Comparison of ENCODE assay signal across 18 cellular contexts in genomic region chr2:101986804-101987740, GRCh38. TPM values are rescaled to one million over a fixed set of nuclear protein-coding genes. Genes with fewer than 3 reads are reported as not detected.
DNase-seq lines count a peak whose midpoint lies in the region; ATAC-seq, FAIRE-seq and TF ChIP-seq lines count a peak whose summit lies in the region.
"Had no signal": no experiment of that assay in that cellular context is flagged by ENCODE, and none has a peak within 500 bp of the region (broad histone marks: within the 10 kb centered on the region; RNA-seq: fewer than 3 reads in every experiment).

No MANE protein-coding gene starts in this region.

- H3K27ac ChIP-seq in HepG2 (ENCODE audit: extremely low read length, insufficient read depth, low read length): no peak overlapping the region
- H3K27ac ChIP-seq in transverse colon: peak overlapping the region; percentile 67 to 82 (median 76)
- no peak overlapping the region for H3K27ac ChIP-seq in dorsolateral prefrontal cortex
- H3K27ac ChIP-seq: gastroesophageal sphincter had no signal

- H3K36me3 ChIP-seq in HepG2 (replicated peaks in 1 of 2; ENCODE audit: control insufficient read depth in 1 of 2, insufficient read depth in 2 of 2, low read length in 2 of 2) (no peaks in the 10 kb centered on the region), transverse colon (no peaks in the 10 kb centered on the region)
- H3K36me3 ChIP-seq: gastroesophageal sphincter had no signal

- H3K4me1 ChIP-seq in HepG2 (ENCODE audit: insufficient read depth, low read length): peaks cover 53% of the 10 kb centered on the region
- peaks cover 3 to 60% (median 44%) of the 10 kb centered on the region in 4 donors for H3K4me1 ChIP-seq in transverse colon

- peak overlapping the region; percentile 13 for H3K4me3 Mint-ChIP-seq in activated naive CD4-positive, alpha-beta T cell treated with anti-CD3 and anti-CD28 coated beads, Interleukin-2, amount 10 ng/mL, durations not matched to agents 7 days and 5 days
- no peak overlapping the region for H3K4me3 Mint-ChIP-seq in activated naive CD8-positive, alpha-beta T cell treated with anti-CD3 and anti-CD28 coated beads, Interleukin-2, amount 50 U/mL, for 24 hours
- no peak overlapping the region for H3K4me3 Mint-ChIP-seq in stimulated activated memory B cell treated with anti-CD40 and anti-IgM and Interleukin-4, amounts not matched to agents 10 μg/mL and 1 μg/mL and 100 μg/mL, for 72 hours
- H3K4me3 Mint-ChIP-seq: T-helper 1 cell treated with Interleukin-12 subunit alpha and Interleukin-12 subunit beta and Interleukin-4 antibody, amounts not matched to agents 30 μg/mL and 1 μg/mL, for 36 hours had no signal

- no peak overlapping the region for H3K9ac ChIP-seq in HepG2 (ENCODE audit: insufficient read depth, low read depth, low read length)

- H3K27me3 ChIP-seq in HepG2 (ENCODE audit: control insufficient read depth in 1 of 2, insufficient read depth in 2 of 2, low read length in 2 of 2): peaks cover 0 to 28% of the 10 kb centered on the region in 2 experiments; a peak in 3 of 5 replicates
- H3K27me3 ChIP-seq in transverse colon: no peaks in the 10 kb centered on the region
- H3K27me3 ChIP-seq in dorsolateral prefrontal cortex: peaks cover 0 to 4% (median 0%) of the 10 kb centered on the region in 45 donors
- H3K27me3 ChIP-seq: gastroesophageal sphincter had no signal

- H3K9me3 ChIP-seq in HepG2 (ENCODE audit: low read length) (no peaks in the 10 kb centered on the region), transverse colon (no peaks in the 10 kb centered on the region)
- H3K9me3 ChIP-seq: gastroesophageal sphincter had no signal

- H3K9me3 Mint-ChIP-seq in activated naive CD4-positive, alpha-beta T cell treated with anti-CD3 and anti-CD28 coated beads, Interleukin-2, amount 10 ng/mL, durations not matched to agents 7 days and 5 days: no peaks in the 10 kb centered on the region
- no peaks in the 10 kb centered on the region for H3K9me3 Mint-ChIP-seq in activated naive CD8-positive, alpha-beta T cell treated with anti-CD3 and anti-CD28 coated beads, Interleukin-2, amount 50 U/mL, for 24 hours
- no peaks in the 10 kb centered on the region for H3K9me3 Mint-ChIP-seq in stimulated activated memory B cell treated with anti-CD40 and anti-IgM and Interleukin-4, amounts not matched to agents 10 μg/mL and 1 μg/mL and 100 μg/mL, for 72 hours
- H3K9me3 Mint-ChIP-seq: T-helper 1 cell treated with Interleukin-12 subunit alpha and Interleukin-12 subunit beta and Interleukin-4 antibody, amounts not matched to agents 30 μg/mL and 1 μg/mL, for 36 hours had no signal

- peak in 1 of 2 experiments; percentile 75; a peak in 1 of 4 replicates for TF ChIP-seq EP300 in HepG2 (IDR thresholded peaks at IDR 0.05; ENCODE audit: low read depth in 2 of 2, low read length in 2 of 2)
- no peak for TF ChIP-seq EP300 in HepG2 (CRISPR knock-in tag; IDR thresholded peaks at IDR 0.05; ENCODE audit: borderline replicate concordance)
- no peak for TF ChIP-seq EP300 in transverse colon (IDR thresholded peaks at IDR 0.05; ENCODE audit: low read depth)

- TF ChIP-seq POLR2A in HepG2 (IDR thresholded peaks at IDR 0.05; ENCODE audit: insufficient read depth in 1 of 2, low read depth in 2 of 2, low read length in 2 of 2): no peak
- no peak for TF ChIP-seq POLR2A in transverse colon (IDR thresholded peaks at IDR 0.05)

- in situ Hi-C loops in HepG2 (cut with HindIII; ENCODE audit: extremely low pct_ligation_motif_present, low pct_unique_long_range_greater_than_20kb) (no loop called here), transverse colon (cut with MboI; ENCODE audit: low pct_ligation_motif_present in 1 of 4, low pct_unique_long_range_greater_than_20kb in 1 of 4, low sequenced_read_pairs in 3 of 4) (no loop called here)

- peaks cover 30% of the 10 kb centered on the region for H3K27me3 Mint-ChIP-seq in activated naive CD4-positive, alpha-beta T cell treated with anti-CD3 and anti-CD28 coated beads, Interleukin-2, amount 10 ng/mL, durations not matched to agents 7 days and 5 days
- H3K27me3 Mint-ChIP-seq in activated naive CD8-positive, alpha-beta T cell treated with anti-CD3 and anti-CD28 coated beads, Interleukin-2, amount 50 U/mL, for 24 hours: peaks cover 8% of the 10 kb centered on the region
- H3K27me3 Mint-ChIP-seq in stimulated activated memory B cell treated with anti-CD40 and anti-IgM and Interleukin-4, amounts not matched to agents 10 μg/mL and 1 μg/mL and 100 μg/mL, for 72 hours: peaks cover 7% of the 10 kb centered on the region

- peak overlapping the region; percentile 85 for H3K27ac Mint-ChIP-seq in activated naive CD4-positive, alpha-beta T cell treated with anti-CD3 and anti-CD28 coated beads, Interleukin-2, amount 10 ng/mL, durations not matched to agents 7 days and 5 days
- no peak overlapping the region for H3K27ac Mint-ChIP-seq in activated naive CD8-positive, alpha-beta T cell treated with anti-CD3 and anti-CD28 coated beads, Interleukin-2, amount 50 U/mL, for 24 hours
- no peak overlapping the region for H3K27ac Mint-ChIP-seq in stimulated activated memory B cell treated with anti-CD40 and anti-IgM and Interleukin-4, amounts not matched to agents 10 μg/mL and 1 μg/mL and 100 μg/mL, for 72 hours
- H3K27ac Mint-ChIP-seq: T-helper 1 cell treated with Interleukin-12 subunit alpha and Interleukin-12 subunit beta and Interleukin-4 antibody, amounts not matched to agents 30 μg/mL and 1 μg/mL, for 36 hours had no signal

- ATAC-seq in activated naive CD8-positive, alpha-beta T cell treated with anti-CD3 and anti-CD28 coated beads, Interleukin-2, amount 50 U/mL, for 24 hours: peak; percentile 27
- peak; percentile 49 for ATAC-seq in HepG2
- ATAC-seq in stimulated activated memory B cell treated with anti-CD40 and anti-IgM and Interleukin-4, amounts not matched to agents 10 μg/mL and 1 μg/mL and 100 μg/mL, for 72 hours: no peak
- ATAC-seq: gastroesophageal sphincter had no signal

- no peaks in the 10 kb centered on the region for H3K36me3 Mint-ChIP-seq in activated naive CD4-positive, alpha-beta T cell treated with anti-CD3 and anti-CD28 coated beads, Interleukin-2, amount 10 ng/mL, durations not matched to agents 7 days and 5 days
- H3K36me3 Mint-ChIP-seq in activated naive CD8-positive, alpha-beta T cell treated with anti-CD3 and anti-CD28 coated beads, Interleukin-2, amount 50 U/mL, for 24 hours (ENCODE audit: low read depth): no peaks in the 10 kb centered on the region
- no peaks in the 10 kb centered on the region for H3K36me3 Mint-ChIP-seq in stimulated activated memory B cell treated with anti-CD40 and anti-IgM and Interleukin-4, amounts not matched to agents 10 μg/mL and 1 μg/mL and 100 μg/mL, for 72 hours

- no peak for TF ChIP-seq RAD21 in HepG2 (CRISPR knock-in tag; IDR thresholded peaks at IDR 0.05)

- no peaks in the 10 kb centered on the region for H4K20me1 ChIP-seq in HepG2 (ENCODE audit: insufficient read depth, low read length)

- H3K4me2 ChIP-seq in HepG2 (ENCODE audit: low read depth, low read length): peak overlapping the region; percentile 76

- POLR2A ChIA-PET in HepG2 (lab: Yijun Ruan, JAX): interaction anchor here (3.0 to 5.0 kb wide), 2 partner anchors 12 to 25 kb away, joined by 27 to 58 read pairs; no protein-coding TSS in a partner anchor

- BruUV-seq in HepG2 (replicated peaks; lab: Mats Ljungman, UMichigan): TSS peak; percentile 86

- H2AFZ ChIP-seq in HepG2 (ENCODE audit: low read length): no peak overlapping the region

- peaks cover 39% of the 10 kb centered on the region for H3K4me1 Mint-ChIP-seq in activated naive CD4-positive, alpha-beta T cell treated with anti-CD3 and anti-CD28 coated beads, Interleukin-2, amount 10 ng/mL, durations not matched to agents 7 days and 5 days
- H3K4me1 Mint-ChIP-seq in activated naive CD8-positive, alpha-beta T cell treated with anti-CD3 and anti-CD28 coated beads, Interleukin-2, amount 50 U/mL, for 24 hours: peaks cover 28% of the 10 kb centered on the region
- H3K4me1 Mint-ChIP-seq in stimulated activated memory B cell treated with anti-CD40 and anti-IgM and Interleukin-4, amounts not matched to agents 10 μg/mL and 1 μg/mL and 100 μg/mL, for 72 hours: peaks cover 27% of the 10 kb centered on the region

- peak; percentile 44 for DNase-seq in activated naive CD4-positive, alpha-beta T cell treated with anti-CD3 and anti-CD28 coated beads, Interleukin-2, amount 10 ng/mL, durations not matched to agents 7 days and 5 days
- no peak for DNase-seq in activated naive CD4-positive, alpha-beta T cell (lab: John Stamatoyannopoulos, UW)
- no peak for DNase-seq in activated naive CD8-positive, alpha-beta T cell treated with anti-CD3 and anti-CD28 coated beads, Interleukin-2, amount 50 U/mL, for 24 hours
- DNase-seq in HepG2 (ENCODE audit: low spot score): peak; percentile 89
- peak; percentile 81 for DNase-seq in transverse colon
- no peak for DNase-seq in dorsolateral prefrontal cortex
- DNase-seq in SHP77 treated with DMSO at 0.1 percent for 48 hours (lab: John Stamatoyannopoulos, UW): no peak
- DNase-seq: activated CD4-positive, CD25-positive, alpha-beta regulatory T cell; HCEC 1CT; MM.1S; NCI-H2081; NCI-H82; occipital lobe; stimulated activated CD4-positive, alpha-beta T cell treated with anti-CD3 and anti-CD28 coated beads, Interleukin-4, amount 100 ng/mL, for 4 hours had no signal

- intact Hi-C loops in HepG2 (cut with micrococcal nuclease; ENCODE audit: unreplicated experiment) (loop anchor here (2.0 to 10.0 kb wide), 3 partner anchors 52 to 102 kb away; no protein-coding TSS in a partner anchor), transverse colon (cut with DNase I; ENCODE audit: low total_unique reads) (loop anchor here (10.0 kb wide), 1 partner anchor 102 kb away; no protein-coding TSS in a partner anchor), dorsolateral prefrontal cortex (cut with DNase I) (loop anchor here in 1 of 2 donors (10.0 kb wide), 1 partner anchor 572 kb away; no protein-coding TSS in a partner anchor)

- CTCF ChIA-PET in activated naive CD4-positive, alpha-beta T cell treated with anti-CD3 and anti-CD28 coated beads, Interleukin-2, amount 10 ng/mL, durations not matched to agents 7 days and 5 days (lab: Charles Lee): interaction anchor here (1.2 kb wide), 1 partner anchor 33 kb away, joined by 3 read pairs; no protein-coding TSS in a partner anchor
- CTCF ChIA-PET in HepG2 (lab: Yijun Ruan, JAX; ENCODE audit: low intra/inter-chr PET ratio, low total read pairs): no interaction called here

- H3K4me3 ChIP-seq in HepG2 (replicated peaks in 1 of 3; ENCODE audit: insufficient read depth in 1 of 3, low read depth in 2 of 3, low read length in 3 of 3) (peak overlapping the region in 2 of 3 experiments; percentile 25 to 39; a peak in 4 of 6 replicates), transverse colon (peak overlapping the region in 1 of 4 donors; percentile 16), dorsolateral prefrontal cortex (no peak overlapping the region)
- H3K4me3 ChIP-seq: gastroesophageal sphincter had no signal

- TF ChIP-seq CTCF in HepG2 (CRISPR knock-in tag; IDR thresholded peaks at IDR 0.05) (no peak), transverse colon (IDR thresholded peaks at IDR 0.05) (no peak), dorsolateral prefrontal cortex (IDR thresholded peaks at IDR 0.05 in 54 of 56, conservative IDR thresholded peaks at IDR 0.05 in 2 of 56; ENCODE audit: low read depth in 1 of 56, partially characterized antibody in 56 of 56) (no peak)

- H3K79me2 ChIP-seq in HepG2 (ENCODE audit: insufficient read depth, low read length): no peaks in the 10 kb centered on the region

- WGBS in HepG2 (ENCODE audit: low lambda C conversion rate): 8% methylated on average over 9 of the region's 9 CpGs
- WGBS in transverse colon (ENCODE audit: low coverage in 1 of 2), 2 donors: 50 to 61% methylated on average over 9 of the region's 9 CpGs

- FAIRE-seq in HepG2 (lab: Jason Lieb, UNC): peak; percentile 63
- FAIRE-seq: urothelium cell line had no signal

RNA-seq across cellular contexts. Expression of gene IL1R2, which starts 4.7 kb away (rescaled TPM):
- 1.9 and 3.6 TPM in 2 replicates for total RNA-seq in HepG2 (2016; rRNA removed; fragmentation: Illumina TruSeq; extraction: Trizol)
- total RNA-seq in HepG2 (2016; cell fraction: cytosol; rRNA removed; fragmentation: Illumina TruSeq; extraction: Trizol; ENCODE audit: low read depth): 0.88 and 1.0 TPM in 2 replicates
- total RNA-seq in HepG2 (2016; cell fraction: insoluble cytoplasmic fraction; rRNA removed; fragmentation: Illumina TruSeq; extraction: Trizol): 2.6 and 4.1 TPM in 2 replicates
- 0.93 and 1.1 TPM in 2 replicates for total RNA-seq in HepG2 (2016; cell fraction: membrane; rRNA removed; fragmentation: Illumina TruSeq; extraction: Trizol)
- 2.8 and 3.1 TPM in 2 replicates for total RNA-seq in HepG2 (2016; cell fraction: nucleus; rRNA removed; fragmentation: Illumina TruSeq; extraction: Trizol)
- polyA plus RNA-seq in HepG2 (2011; rRNA removed): 4.7 and 7.3 TPM in 2 replicates
- polyA plus RNA-seq in HepG2 (2011; cell fraction: cytosol; rRNA removed): 6.0 and 6.1 TPM in 2 replicates
- 2.0 and 2.8 TPM in 2 replicates for polyA plus RNA-seq in HepG2 (2011; cell fraction: nucleus; rRNA removed)
- 3.1 and 4.5 TPM in 2 replicates for polyA plus RNA-seq in HepG2 (2012)
- polyA plus RNA-seq in HepG2 (2016; cell fraction: cytosol; fragmentation: Illumina TruSeq; extraction: Trizol; ENCODE audit: low read depth): 1.2 and 1.3 TPM in 2 replicates
- polyA plus RNA-seq in HepG2 (2016; cell fraction: insoluble cytoplasmic fraction; fragmentation: Illumina TruSeq; extraction: Trizol; ENCODE audit: low read depth): 1.8 and 3.2 TPM in 2 replicates
- 0.65 and 1.0 TPM in 2 replicates for polyA plus RNA-seq in HepG2 (2016; cell fraction: membrane; fragmentation: Illumina TruSeq; extraction: Trizol; ENCODE audit: low read depth)
- polyA plus RNA-seq in HepG2 (2016; cell fraction: nucleus; fragmentation: Illumina TruSeq; extraction: Trizol; ENCODE audit: insufficient read depth, low read depth): 3.7 and 3.8 TPM in 2 replicates
- 4.2 TPM in 1 of 2 replicates, not detected in the other for polyA minus RNA-seq in HepG2 (2011; rRNA and poly(A)+ RNA removed; ENCODE audit: low replicate concordance)
- polyA minus RNA-seq in HepG2 (2011; cell fraction: cytosol; rRNA and poly(A)+ RNA removed): 3.3 and 3.6 TPM in 2 replicates
- polyA minus RNA-seq in HepG2 (2011; cell fraction: nucleus; rRNA and poly(A)+ RNA removed): 2.3 and 2.5 TPM in 2 replicates
- total RNA-seq in transverse colon: 10 to 100 TPM in 3 of 4 donors, 1 to 10 TPM in 1; 7.1 to 52.4 (median 29.9) TPM
- total RNA-seq in dorsolateral prefrontal cortex: 10 to 100 TPM in 6 of 120 experiments, 1 to 10 TPM in 68, under 1 TPM in 15, not detected in 31; 0.43 to 29.0 (median 2.2) TPM
- total RNA-seq: occipital lobe had no signal

Comparison
In these comparisons a context has a peak if more than half of its experiments do, and no peak if none do; other contexts are left out.
1. DNase-seq: peak in activated naive CD4-positive, alpha-beta T cell treated with anti-CD3 and anti-CD28 coated beads, Interleukin-2, amount 10 ng/mL, durations not matched to agents 7 days and 5 days (single experiment), HepG2 (single experiment) and transverse colon (single experiment); none in activated naive CD4-positive, alpha-beta T cell (0 of 4), activated naive CD8-positive, alpha-beta T cell treated with anti-CD3 and anti-CD28 coated beads, Interleukin-2, amount 50 U/mL, for 24 hours (single experiment), dorsolateral prefrontal cortex (0 of 10) and SHP77 treated with DMSO at 0.1 percent for 48 hours (single experiment).
2. H3K27ac ChIP-seq: peak in transverse colon (4 of 4); none in HepG2 (single experiment) and dorsolateral prefrontal cortex (0 of 59).
3. H3K4me3 ChIP-seq: peak in HepG2 (2 of 3); none in dorsolateral prefrontal cortex (0 of 59).